In the genomic region with DNA sequence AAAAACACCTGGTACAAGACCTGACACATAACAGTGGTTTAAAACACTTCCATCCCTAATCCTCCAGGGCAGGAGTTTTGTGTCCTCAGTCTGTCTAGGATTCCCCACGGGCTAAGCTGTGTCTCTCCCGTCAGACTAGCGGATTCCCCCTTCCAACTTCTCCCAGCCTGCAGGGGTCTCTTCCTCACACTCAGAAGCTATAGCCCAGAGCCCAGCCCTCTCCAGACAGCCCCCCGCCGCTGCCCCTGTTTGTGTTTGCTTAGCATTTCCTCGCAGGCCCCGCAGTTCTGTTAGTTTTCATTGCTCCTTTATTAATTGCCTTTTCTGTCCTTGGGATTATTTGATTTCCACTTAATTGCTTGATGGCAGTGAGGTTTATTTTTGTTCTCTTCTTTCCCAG, we compare ENCODE assay signal across 13 cellular contexts.
DNase-seq lines count a peak whose midpoint lies in the region; ATAC-seq and TF ChIP-seq lines count a peak whose summit lies in the region.
"Had no signal": no experiment of that assay in that cellular context is flagged by ENCODE, and none has a peak within 500 bp of the region (broad histone marks: within the 10 kb centered on the region; RNA-seq: fewer than 3 reads in every experiment).

No MANE protein-coding gene starts in this region.

- H3K27ac ChIP-seq in stomach: no peak overlapping the region
- H3K27ac ChIP-seq: A549, C4-2B had no signal

- WGBS in stomach, 5 donors: 23 to 38% (median 32%) methylated on average over 7 of the region's 7 CpGs

- H3K27me3 ChIP-seq in H7 (ENCODE audit: control insufficient read depth, insufficient read depth, low read length) (no peaks in the 10 kb centered on the region; the same call in 1 of the 2 replicates), stomach (peaks cover 0 to 60% (median 26%) of the 10 kb centered on the region in 3 donors)
- H3K27me3 ChIP-seq: BE2C had no signal

- no peak for ATAC-seq in GM21447 (IDR thresholded peaks at IDR 0.05; ENCODE audit: unreplicated experiment)
- ATAC-seq: A549, GM12878, HepG2 had no signal

- no peaks in the 10 kb centered on the region for H3K4me1 ChIP-seq in stomach
- H3K4me1 ChIP-seq: A549 had no signal

- DNase-seq in H7 (peak; percentile 57), NCI-H69 (lab: John Stamatoyannopoulos, UW) (peak; percentile 34), ecto neural progenitor cell (ENCODE audit: low spot score) (peak; percentile 45), posterior vena cava (ENCODE audit: low spot score) (peak; percentile 32), stomach (no peak)
- DNase-seq: BE2C; CD4-positive, alpha-beta memory T cell; DMS79 had no signal

- H3K4me3 ChIP-seq in H7 (ENCODE audit: insufficient read depth, low read depth, low read length) (no peak overlapping the region), stomach (no peak overlapping the region)
- H3K4me3 ChIP-seq: A549, GM12878 had no signal

- no peak for TF ChIP-seq CTCF in stomach (IDR thresholded peaks at IDR 0.05)

- intact Hi-C loops in posterior vena cava (cut with DNase I): no loop called here
- intact Hi-C loops in stomach (cut with DNase I; ENCODE audit: low total_unique reads): no loop called here

- no peak for TF ChIP-seq POLR2A in stomach (IDR thresholded peaks at IDR 0.05)

- H3K36me3 ChIP-seq in H7 (replicated peaks; ENCODE audit: control insufficient read depth, insufficient read depth, low read length) (no peaks in the 10 kb centered on the region), stomach (no peaks in the 10 kb centered on the region)
- H3K36me3 ChIP-seq: BE2C had no signal

- H3K9me3 ChIP-seq in stomach: no peaks in the 10 kb centered on the region
- H3K9me3 ChIP-seq: A549, BE2C had no signal

- no peak for TF ChIP-seq EP300 in stomach (IDR thresholded peaks at IDR 0.05)
